In genomic region chr5:6187501-6187900, GRCh38 we compare ENCODE assay signal across 18 cellular contexts.
DNase-seq lines count a peak whose midpoint lies in the region; ATAC-seq, FAIRE-seq and TF ChIP-seq lines count a peak whose summit lies in the region.
"Had no signal": no experiment of that assay in that cellular context is flagged by ENCODE, and none has a peak within 500 bp of the region (broad histone marks: within the 10 kb centered on the region; RNA-seq: fewer than 3 reads in every experiment).

No MANE protein-coding gene starts in this region.

- DNase-seq in GM12878 (ENCODE audit: low read depth, low spot score): no peak
- DNase-seq in NCI-H2227 treated with DMSO at 0.1 percent for 48 hours (lab: John Stamatoyannopoulos, UW): no peak
- no peak for DNase-seq in urothelium cell line (ENCODE audit: low spot score)
- DNase-seq: AML-193; Calu3; CD8-positive, alpha-beta T cell; DMS79 treated with DMSO at 0.1 percent for 48 hours; EL; GOT3; H9 had no signal

- 52% methylated on average over 4 of the region's 4 CpGs for WGBS in GM12878 (ENCODE audit: insufficient coverage, insufficient replicate concordance, low lambda C conversion rate, missing lambda C conversion rate)

- POLR2A ChIA-PET in GM12878 (lab: Charles Lee): no interaction called here

- no TSS peak for BruUV-seq in GM12878 (replicated peaks; lab: Mats Ljungman, UMichigan)

- no peak for TF ChIP-seq POLR2A in GM12878 (IDR thresholded peaks at IDR 0.05; ENCODE audit: low read depth, low read length)

- no peaks in the 10 kb centered on the region for H3K9me2 ChIP-seq in DOHH2 (replicated peaks; ENCODE audit: control insufficient read depth, low read length)
- H3K9me2 ChIP-seq in OCI-LY1 (ENCODE audit: low read depth, low read length): no peaks in the 10 kb centered on the region

- H4K20me1 ChIP-seq in DOHH2 (ENCODE audit: control insufficient read depth, insufficient read depth, low read depth, low read length) (no peaks in the 10 kb centered on the region), OCI-LY1 (ENCODE audit: insufficient read depth, low read length) (no peaks in the 10 kb centered on the region), GM12878 (ENCODE audit: control insufficient read depth, insufficient read depth) (no peaks in the 10 kb centered on the region)

- H3K9me3 ChIP-seq in DOHH2 (ENCODE audit: control insufficient read depth, insufficient read depth, low read length) (no peaks in the 10 kb centered on the region), OCI-LY1 (ENCODE audit: low read length) (no peaks in the 10 kb centered on the region), GM12878 (replicated peaks; ENCODE audit: control insufficient read depth, insufficient read depth, low read length) (no peaks in the 10 kb centered on the region; the same call in 2 of the 3 replicates)
- H3K9me3 ChIP-seq: A549 had no signal

- H3K36me3 ChIP-seq in DOHH2 (ENCODE audit: control insufficient read depth, low read length) (no peaks in the 10 kb centered on the region), OCI-LY1 (ENCODE audit: insufficient read depth, low read length) (no peaks in the 10 kb centered on the region), GM12878 (ENCODE audit: control insufficient read depth in 2 of 2, insufficient read depth in 2 of 2, low read length in 1 of 2) (no peaks in the 10 kb centered on the region)

- no peak for FAIRE-seq in GM12878 (lab: Jason Lieb, UNC)
- no peak for FAIRE-seq in urothelium cell line (lab: Jason Lieb, UNC)
- FAIRE-seq: A549, GM12892 had no signal

- peaks cover 8% of the 10 kb centered on the region; the same call in 1 of the 2 replicates for H3F3A ChIP-seq in DOHH2 (ENCODE audit: control insufficient read depth, insufficient read depth)
- H3F3A ChIP-seq in OCI-LY1 (ENCODE audit: insufficient read depth, low read length): no peaks in the 10 kb centered on the region

- H2AFZ ChIP-seq in OCI-LY1 (ENCODE audit: low read length) (no peak overlapping the region), GM12878 (ENCODE audit: control insufficient read depth, low read depth, low read length) (no peak overlapping the region)

- CTCF ChIA-PET in GM12878 (lab: Yijun Ruan, JAX): interaction anchor here (1.3 to 3.4 kb wide), 4 partner anchors 11 to 86 kb away, joined by 3 to 10 read pairs (median 4); no protein-coding TSS in a partner anchor

- peak in 1 of 2 experiments; percentile 9; a peak in 1 of 4 replicates for TF ChIP-seq EP300 in GM12878 (IDR thresholded peaks at IDR 0.05; ENCODE audit: borderline replicate concordance in 1 of 2, control insufficient read depth in 1 of 2, low read depth in 2 of 2, low read length in 2 of 2)

- H3K9ac ChIP-seq in OCI-LY1 (ENCODE audit: low read length): peak overlapping the region; percentile 67
- no peak overlapping the region for H3K9ac ChIP-seq in GM12878 (ENCODE audit: control insufficient read depth, insufficient read depth, low read length)
- H3K9ac ChIP-seq: KMS-11 had no signal

- ATAC-seq in GM12878: peak; percentile 34
- ATAC-seq in HG02798 (IDR thresholded peaks at IDR 0.05; ENCODE audit: poor library complexity, unreplicated experiment): no peak
- ATAC-seq in HG03520 (IDR thresholded peaks at IDR 0.05; ENCODE audit: unreplicated experiment): no peak
- ATAC-seq: A549; CD8-positive, alpha-beta T cell had no signal

- H3K27ac ChIP-seq in DOHH2 (ENCODE audit: low read depth, low read length) (peak overlapping the region; percentile 93), OCI-LY1 (ENCODE audit: low read depth, low read length, poor library complexity, severe bottlenecking) (peak overlapping the region; percentile 99), GM12878 (ENCODE audit: control insufficient read depth, insufficient read depth) (0 out of 2 replicates have a peak overlapping the region, but pooled peaks have one; percentile 43)
- H3K27ac ChIP-seq: A549, HL-60, KMS-11 had no signal

- RAD21 ChIA-PET in GM12878 (lab: Charles Lee; ENCODE audit: unreplicated experiment): interaction anchor here (0.8 to 3.6 kb wide), 8 partner anchors 11 to 102 kb away, joined by 3 to 16 read pairs (median 4); no protein-coding TSS in a partner anchor

- intact Hi-C loops in GM12878 (cut with micrococcal nuclease; ENCODE audit: unreplicated experiment): loop anchor here (5.0 kb wide), 1 partner anchor 75 kb away; no protein-coding TSS in a partner anchor

- H3K27me3 ChIP-seq in DOHH2 (ENCODE audit: control insufficient read depth, low read length) (no peaks in the 10 kb centered on the region), OCI-LY1 (ENCODE audit: insufficient read depth, low read length) (no peaks in the 10 kb centered on the region), GM12878 (replicated peaks in 1 of 2; ENCODE audit: control insufficient read depth in 2 of 2, insufficient read depth in 2 of 2, low read length in 1 of 2) (no peaks in the 10 kb centered on the region)

- peaks cover 43% of the 10 kb centered on the region for H3K4me1 ChIP-seq in DOHH2 (ENCODE audit: control insufficient read depth, low read length)
- H3K4me1 ChIP-seq in OCI-LY1 (ENCODE audit: insufficient read depth, low read length, severe bottlenecking): peaks cover 81% of the 10 kb centered on the region
- peaks cover 18% of the 10 kb centered on the region for H3K4me1 ChIP-seq in GM12878 (ENCODE audit: control insufficient read depth, insufficient read depth, low read length)
- H3K4me1 ChIP-seq: A549 had no signal

- peak overlapping the region; percentile 68; the same call in 1 of the 2 replicates for H3K4me3 ChIP-seq in DOHH2 (ENCODE audit: low read length)
- no peak overlapping the region for H3K4me3 ChIP-seq in OCI-LY1 (ENCODE audit: low read depth, low read length, poor library complexity, severe bottlenecking)
- no peak overlapping the region for H3K4me3 ChIP-seq in GM12878
- H3K4me3 ChIP-seq: A549 had no signal

- SMC1A ChIA-PET in GM12878 (lab: Charles Lee; ENCODE audit: uncharacterized antibody, unreplicated experiment): interaction anchor here (0.8 to 3.8 kb wide), 10 partner anchors 9 to 154 kb away, joined by 3 to 19 read pairs (median 5); no protein-coding TSS in a partner anchor

- no peak for TF ChIP-seq RAD21 in GM12878 (IDR thresholded peaks at IDR 0.05; ENCODE audit: insufficient read depth, low read depth, low read length)

- TF ChIP-seq CTCF in DOHH2 (IDR thresholded peaks at IDR 0.05; ENCODE audit: low read depth, low read length, poor library complexity, severe bottlenecking): no peak
- no peak for TF ChIP-seq CTCF in OCI-LY1 (IDR thresholded peaks at IDR 0.05; ENCODE audit: low read length)
- no peak for TF ChIP-seq CTCF in GM12878 (IDR thresholded peaks at IDR 0.05 in 2 of 3, conservative IDR thresholded peaks at IDR 0.05 in 1 of 3; ENCODE audit: control insufficient read depth in 2 of 3, extremely low read depth in 1 of 3, insufficient read depth in 1 of 3, low read depth in 3 of 3, low read length in 3 of 3)

- no peaks in the 10 kb centered on the region for H3K79me2 ChIP-seq in DOHH2 (ENCODE audit: control insufficient read depth, low read length)
- no peaks in the 10 kb centered on the region for H3K79me2 ChIP-seq in OCI-LY1 (ENCODE audit: insufficient read depth, low read length)
- no peaks in the 10 kb centered on the region for H3K79me2 ChIP-seq in GM12878 (ENCODE audit: control insufficient read depth, insufficient read depth, low read length)

- H3K4me2 ChIP-seq in DOHH2 (ENCODE audit: low read length): peak overlapping the region; percentile 91
- peak overlapping the region; percentile 61 for H3K4me2 ChIP-seq in OCI-LY1 (ENCODE audit: low read length)
- H3K4me2 ChIP-seq in GM12878 (ENCODE audit: control insufficient read depth, insufficient read depth): no peak overlapping the region; the same call in 1 of the 2 replicates
- H3K4me2 ChIP-seq: A549, KMS-11 had no signal

- in situ Hi-C loops in GM12878 (cut with MboI): loop anchor here (10.0 kb wide), 1 partner anchor 547 kb away; no protein-coding TSS in a partner anchor

TF ChIP-seq in GM12878, 131 proteins besides CTCF, POLR2A, EP300 and RAD21 (continues in another document):
- TF ChIP-seq HCFC1 (IDR thresholded peaks at IDR 0.05; ENCODE audit: low read length) (no peak), BRCA1 (IDR thresholded peaks at IDR 0.05; ENCODE audit: low read depth, low read length) (no peak), NR2C1 (IDR thresholded peaks at IDR 0.05) (peak; percentile 32; the same call in 1 of the 2 replicates), NR2F1 (conservative IDR thresholded peaks at IDR 0.05) (peak; percentile 83), ZBTB11 (CRISPR knock-in tag; IDR thresholded peaks at IDR 0.05) (no peak), SMARCA5 (IDR thresholded peaks at IDR 0.05) (no peak), MEF2B (IDR thresholded peaks at IDR 0.05; ENCODE audit: partially characterized antibody, poor library complexity, severe bottlenecking) (peak; percentile 67), BACH1 (IDR thresholded peaks at IDR 0.05; ENCODE audit: borderline replicate concordance) (no peak)

Comparison
In these comparisons a context has a peak if more than half of its experiments do, and no peak if none do; other contexts are left out.
1. H3K27ac ChIP-seq: peak in every context shown above with its lines; median percentile 99 in OCI-LY1; 93 in DOHH2; 43 in GM12878.